1 cellular context compared by ENCODE assay signal in genomic region chr14:95374262-95374997, GRCh38.
TF ChIP-seq lines count a peak whose summit lies in the region.

No MANE protein-coding gene starts in this region.

TF ChIP-seq in GM23338, 12 proteins besides CTCF, POLR2A, EP300 and RAD21:
- TF ChIP-seq ZNF462 (CRISPR knock-in tag; IDR thresholded peaks at IDR 0.05): no peak
